In genomic region chr18:57813245-57813644, GRCh38 we compare ENCODE assay signal across 13 cellular contexts. TPM values are rescaled to one million over a fixed set of nuclear protein-coding genes. Genes with fewer than 3 reads are reported as not detected.
A peak's percentile ranks its signal among the peaks of the same experiment; 100 is the strongest.
DNase-seq lines count a peak whose midpoint lies in the region; ATAC-seq, FAIRE-seq and TF ChIP-seq lines count a peak whose summit lies in the region.
"Had no signal": no experiment of that assay in that cellular context is flagged by ENCODE, and none has a peak within 500 bp of the region (broad histone marks: within the 10 kb centered on the region; RNA-seq: fewer than 3 reads in every experiment).

No MANE protein-coding gene starts in this region.

- no peaks in the 10 kb centered on the region for H3K79me2 ChIP-seq in osteoblast (ENCODE audit: insufficient read depth, low read length)

- no peaks in the 10 kb centered on the region for H3K27me3 ChIP-seq in osteoblast (ENCODE audit: insufficient read depth, low read length)
- H3K27me3 ChIP-seq: vagina had no signal

- H3K27me3 Mint-ChIP-seq in WTC11 (ENCODE audit: low read depth) (no peaks in the 10 kb centered on the region; the same call in 1 of the 2 replicates), nephron progenitor cell (ENCODE audit: low read depth, poor library complexity) (peaks cover 24% of the 10 kb centered on the region)

- H3K4me3 Mint-ChIP-seq in WTC11 = no peak overlapping the region
- H3K4me3 Mint-ChIP-seq in nephron progenitor cell = no peak overlapping the region
- H3K4me3 Mint-ChIP-seq: activated CD4-positive, alpha-beta T cell treated with anti-CD3 and anti-CD28 coated beads, Interleukin-2, amount 10 ng/mL, durations not matched to agents 7 days and 5 days; dendritic cell treated with granulocyte-macrophage colony-stimulating factor and Interleukin-4, amounts not matched to agents 40 ng/mL and 50 ng/mL, for 4 days had no signal

- no peaks in the 10 kb centered on the region for H4K20me1 ChIP-seq in osteoblast (ENCODE audit: insufficient read depth, low read length)

- H3K4me1 ChIP-seq in osteoblast (ENCODE audit: insufficient read depth, low read length) = peaks cover 31% of the 10 kb centered on the region
- H3K4me1 ChIP-seq: vagina had no signal

- peak overlapping the region; percentile 0 for H3K4me2 ChIP-seq in osteoblast (ENCODE audit: insufficient read depth, low read length)

- H3K4me1 Mint-ChIP-seq in WTC11 (peaks cover 2% of the 10 kb centered on the region), nephron progenitor cell (no peaks in the 10 kb centered on the region)
- H3K4me1 Mint-ChIP-seq: activated CD4-positive, alpha-beta T cell treated with anti-CD3 and anti-CD28 coated beads, Interleukin-2, amount 10 ng/mL, durations not matched to agents 7 days and 5 days had no signal

- TF ChIP-seq CTCF in epithelial cell of proximal tubule (conservative IDR thresholded peaks at IDR 0.05; ENCODE audit: low read depth, low read length) = no peak
- no peak for TF ChIP-seq CTCF in osteoblast (IDR thresholded peaks at IDR 0.05; ENCODE audit: extremely low read depth, low read depth, low read length)
- TF ChIP-seq CTCF in WTC11 (IDR thresholded peaks at IDR 0.05) = no peak
- TF ChIP-seq CTCF in nephron progenitor cell (IDR thresholded peaks at IDR 0.05) = no peak

- H3K9me3 Mint-ChIP-seq in WTC11 (peaks cover 16% of the 10 kb centered on the region), nephron progenitor cell (peaks cover 28% of the 10 kb centered on the region)

- no peak overlapping the region for H2AFZ ChIP-seq in osteoblast (ENCODE audit: low read length)

- no peak overlapping the region for H3K4me3 ChIP-seq in epithelial cell of proximal tubule (ENCODE audit: low read depth, low read length)
- no peak overlapping the region for H3K4me3 ChIP-seq in osteoblast (ENCODE audit: insufficient read depth, low read length)
- H3K4me3 ChIP-seq: vagina had no signal

- H3K27ac Mint-ChIP-seq in WTC11 (no peak overlapping the region), nephron progenitor cell (no peak overlapping the region)
- H3K27ac Mint-ChIP-seq: activated CD4-positive, alpha-beta T cell treated with anti-CD3 and anti-CD28 coated beads, Interleukin-2, amount 10 ng/mL, durations not matched to agents 7 days and 5 days; dendritic cell treated with granulocyte-macrophage colony-stimulating factor and Interleukin-4, amounts not matched to agents 40 ng/mL and 50 ng/mL, for 4 days had no signal

- no peaks in the 10 kb centered on the region for H3K36me3 ChIP-seq in osteoblast (ENCODE audit: insufficient read depth, low read length)
- H3K36me3 ChIP-seq: vagina had no signal

- ATAC-seq in GM19324 (IDR thresholded peaks at IDR 0.05; ENCODE audit: low FRiP score, unreplicated experiment) = no peak
- ATAC-seq in WTC11 = no peak

- peak; percentile 91 for FAIRE-seq in RCC 7860 (lab: Jason Lieb, UNC)

- POLR2A ChIA-PET in WTC11 (lab: Charles Lee) = no interaction called here

- H3K27ac ChIP-seq in osteoblast (ENCODE audit: low read depth, low read length) = peak overlapping the region; percentile 75
- H3K27ac ChIP-seq: vagina had no signal

- CTCF ChIA-PET in WTC11 (lab: Charles Lee) = no interaction called here

- no peaks in the 10 kb centered on the region for H3K36me3 Mint-ChIP-seq in WTC11
- no peaks in the 10 kb centered on the region for H3K36me3 Mint-ChIP-seq in nephron progenitor cell (ENCODE audit: low read depth)

- DNase-seq in EH (ENCODE audit: low read depth) (peak; percentile 96), RCC 7860 (ENCODE audit: low spot score) (peak; percentile 90), epithelial cell of proximal tubule (ENCODE audit: low read depth) (peak; percentile 93), osteoblast (ENCODE audit: insufficient read length, low spot score, missing footprints) (peak; percentile 80), WTC11 (ENCODE audit: low spot score) (no peak), nephron progenitor cell (no peak)
- DNase-seq in activated effector memory CD4-positive, alpha-beta T cell treated with Interleukin-2 at 50 U/mL for 16 hours = no peak
- DNase-seq: activated CD4-positive, alpha-beta T cell treated with anti-CD3 and anti-CD28 coated beads, Interleukin-2, amount 10 ng/mL, durations not matched to agents 7 days and 5 days; DMS 273 treated with DMSO at 0.1 percent for 48 hours; NCI-H1417 had no signal

- H3K9me3 ChIP-seq in osteoblast (ENCODE audit: low read depth, low read length) = no peaks in the 10 kb centered on the region
- H3K9me3 ChIP-seq: vagina had no signal

TF ChIP-seq in WTC11, 78 proteins besides CTCF, POLR2A, EP300 and RAD21 (continues in another document):
- TF ChIP-seq E2F1 (CRISPR knock-in tag; IDR thresholded peaks at IDR 0.05) = no peak
- TF ChIP-seq MAX (CRISPR knock-in tag; IDR thresholded peaks at IDR 0.05) = no peak
- no peak for TF ChIP-seq TCF7 (CRISPR knock-in tag; IDR thresholded peaks at IDR 0.05; ENCODE audit: low read depth)
- no peak for TF ChIP-seq IRF1 (CRISPR knock-in tag; IDR thresholded peaks at IDR 0.05)
- no peak for TF ChIP-seq ZNF317 (CRISPR knock-in tag; IDR thresholded peaks at IDR 0.05; ENCODE audit: borderline replicate concordance, low read depth)
- TF ChIP-seq MXD4 (CRISPR knock-in tag; IDR thresholded peaks at IDR 0.05; ENCODE audit: borderline replicate concordance) = no peak
- TF ChIP-seq NR3C1 (CRISPR knock-in tag; conservative IDR thresholded peaks at IDR 0.05; ENCODE audit: low read depth) = no peak
- no peak for TF ChIP-seq ZNF263 (CRISPR knock-in tag; IDR thresholded peaks at IDR 0.05; ENCODE audit: low read depth)
- TF ChIP-seq NR1H2 (CRISPR knock-in tag; IDR thresholded peaks at IDR 0.05) = no peak
- TF ChIP-seq NR2C2 (CRISPR knock-in tag; IDR thresholded peaks at IDR 0.05) = no peak
- no peak for TF ChIP-seq ZMAT4 (CRISPR knock-in tag; IDR thresholded peaks at IDR 0.05)
- no peak for TF ChIP-seq ATF3 (CRISPR knock-in tag; conservative IDR thresholded peaks at IDR 0.05)
- no peak for TF ChIP-seq HMGXB4 (CRISPR knock-in tag; IDR thresholded peaks at IDR 0.05)
- TF ChIP-seq E2F4 (CRISPR knock-in tag; IDR thresholded peaks at IDR 0.05; ENCODE audit: borderline replicate concordance, low read depth) = no peak
- no peak for TF ChIP-seq NFATC4 (CRISPR knock-in tag; IDR thresholded peaks at IDR 0.05)

RNA-seq across cellular contexts. Expression of gene ATP8B1, which starts 10.1 kb away (rescaled TPM):
- 14.4 and 26.6 TPM in 2 replicates for total RNA-seq in epithelial cell of proximal tubule
- 41.5 and 46.7 TPM in 2 replicates for total RNA-seq in osteoblast
- 2.7 to 5.6 TPM (median 3.9 TPM) in 3 replicates for total RNA-seq in WTC11 (2021)
- total RNA-seq: activated CD4-positive, alpha-beta T cell treated with anti-CD3 and anti-CD28 coated beads, Interleukin-2, amount 10 ng/mL, durations not matched to agents 7 days and 5 days had no signal

Comparison
In these comparisons a context has a peak if more than half of its experiments do, and no peak if none do; other contexts are left out.
1. DNase-seq: peak in EH (single experiment), RCC 7860 (single experiment), epithelial cell of proximal tubule (single experiment) and osteoblast (single experiment); none in WTC11 (single experiment), activated effector memory CD4-positive, alpha-beta T cell treated with Interleukin-2 at 50 U/mL for 16 hours (single experiment) and nephron progenitor cell (single experiment).